12 cellular contexts compared by ENCODE assay signal in genomic region chr13:32125221-32125621, GRCh38.
A peak's percentile ranks its signal among the peaks of the same experiment; 100 is the strongest.
DNase-seq lines count a peak whose midpoint lies in the region; ATAC-seq and TF ChIP-seq lines count a peak whose summit lies in the region.
"Had no signal": no experiment of that assay in that cellular context is flagged by ENCODE, and none has a peak within 500 bp of the region (broad histone marks: within the 10 kb centered on the region; RNA-seq: fewer than 3 reads in every experiment).

No MANE protein-coding gene starts in this region.

- H3K36me3 ChIP-seq in GM23248 (ENCODE audit: low read depth) (no peaks in the 10 kb centered on the region), ascending aorta (no peaks in the 10 kb centered on the region), right atrium auricular region (no peaks in the 10 kb centered on the region), thoracic aorta (no peaks in the 10 kb centered on the region)

- no peak overlapping the region for H3K4me3 Mint-ChIP-seq in glutamatergic neuron (ENCODE audit: unreplicated experiment)
- H3K4me3 Mint-ChIP-seq: CD8-positive, alpha-beta T cell had no signal

- no peaks in the 10 kb centered on the region for H3K9me2 ChIP-seq in GM23248 (ENCODE audit: insufficient read depth)

- no peaks in the 10 kb centered on the region for H3K79me2 ChIP-seq in GM23248 (ENCODE audit: insufficient read depth)
- H3K79me2 ChIP-seq: hepatocyte had no signal

- H3K9me3 ChIP-seq in GM23248 (ENCODE audit: low read depth) = no peaks in the 10 kb centered on the region
- H3K9me3 ChIP-seq in ascending aorta = peaks cover 0 to 7% of the 10 kb centered on the region in 2 donors
- H3K9me3 ChIP-seq in right atrium auricular region = no peaks in the 10 kb centered on the region
- H3K9me3 ChIP-seq in thoracic aorta = peaks cover 4% of the 10 kb centered on the region

- no peaks in the 10 kb centered on the region for H3K27me3 Mint-ChIP-seq in glutamatergic neuron (ENCODE audit: unreplicated experiment)

- H4K20me1 ChIP-seq in GM23248 (ENCODE audit: insufficient read depth) = no peaks in the 10 kb centered on the region

- DNase-seq in GM23248 (peak; percentile 74), ascending aorta (ENCODE audit: low spot score in 2 of 2) (peak in 1 of 2 donors; percentile 79), right atrium auricular region (ENCODE audit: low spot score) (no peak), thoracic aorta (ENCODE audit: low spot score) (no peak), A172 (ENCODE audit: low spot score) (no peak), glutamatergic neuron (no peak), amniotic stem cell (lab: John Stamatoyannopoulos, UW) (no peak)
- no peak for DNase-seq in activated naive CD4-positive, alpha-beta T cell treated with anti-CD3 and anti-CD28 coated beads, Interleukin-2, amount 50 U/mL, for 72 hours (ENCODE audit: low spot score in 2 of 2)
- DNase-seq: activated CD4-positive, alpha-beta T cell treated with anti-CD3 and anti-CD28 coated beads, Interleukin-2, amount 50 U/mL, for 48 hours; CD8-positive, alpha-beta T cell; NCI-H69 had no signal

- H3K4me2 ChIP-seq in GM23248 (ENCODE audit: unreplicated experiment) = no peak overlapping the region
- H3K4me2 ChIP-seq: hepatocyte had no signal

- H3K27ac Mint-ChIP-seq in activated naive CD4-positive, alpha-beta T cell treated with anti-CD3 and anti-CD28 coated beads, Interleukin-2, amount 50 U/mL, for 72 hours = no peak overlapping the region
- H3K27ac Mint-ChIP-seq in glutamatergic neuron (ENCODE audit: unreplicated experiment) = no peak overlapping the region
- H3K27ac Mint-ChIP-seq: CD8-positive, alpha-beta T cell had no signal

- H3K9ac ChIP-seq in GM23248 = no peak overlapping the region

- H3K27me3 ChIP-seq in GM23248 (replicated peaks; ENCODE audit: insufficient read depth) (no peaks in the 10 kb centered on the region), ascending aorta (no peaks in the 10 kb centered on the region), right atrium auricular region (no peaks in the 10 kb centered on the region), thoracic aorta (replicated peaks; ENCODE audit: insufficient read depth) (no peaks in the 10 kb centered on the region)
- H3K27me3 ChIP-seq: hepatocyte had no signal

- intact Hi-C loops in ascending aorta (cut with DNase I) = loop anchor here (10.0 kb wide), 1 partner anchor 1250 kb away; no protein-coding TSS in a partner anchor

- H3K4me3 ChIP-seq in GM23248 (no peak overlapping the region), ascending aorta (no peak overlapping the region), right atrium auricular region (no peak overlapping the region), thoracic aorta (peak overlapping the region; percentile 12)
- H3K4me3 ChIP-seq: hepatocyte had no signal

- H3K4me1 ChIP-seq in GM23248 (ENCODE audit: insufficient read depth) (peaks cover 28% of the 10 kb centered on the region), ascending aorta (peaks cover 3 to 16% of the 10 kb centered on the region in 2 donors), right atrium auricular region (peaks cover 0 to 21% of the 10 kb centered on the region in 2 donors), thoracic aorta (ENCODE audit: control insufficient read depth in 1 of 2, low read depth in 2 of 2) (peaks cover 13 to 26% of the 10 kb centered on the region in 2 donors)

- peaks cover 22% of the 10 kb centered on the region for H3F3A ChIP-seq in GM23248 (ENCODE audit: insufficient read depth)

- no peaks in the 10 kb centered on the region for H3K9me3 Mint-ChIP-seq in activated naive CD4-positive, alpha-beta T cell treated with anti-CD3 and anti-CD28 coated beads, Interleukin-2, amount 50 U/mL, for 72 hours
- H3K9me3 Mint-ChIP-seq in glutamatergic neuron (ENCODE audit: unreplicated experiment) = peaks cover 7% of the 10 kb centered on the region

- TF ChIP-seq CTCF in ascending aorta (IDR thresholded peaks at IDR 0.05) = no peak
- no peak for TF ChIP-seq CTCF in right atrium auricular region (IDR thresholded peaks at IDR 0.05)
- no peak for TF ChIP-seq CTCF in thoracic aorta (IDR thresholded peaks at IDR 0.05)
- TF ChIP-seq CTCF in glutamatergic neuron (IDR thresholded peaks at IDR 0.05; ENCODE audit: partially characterized antibody, unreplicated experiment) = no peak

- peak; percentile 90 for ATAC-seq in thoracic aorta (ENCODE audit: insufficient number of reproducible peaks, low FRiP score, low read depth)
- no peak for ATAC-seq in activated naive CD4-positive, alpha-beta T cell treated with anti-CD3 and anti-CD28 coated beads, Interleukin-2, amount 50 U/mL, for 72 hours
- ATAC-seq: CD8-positive, alpha-beta T cell had no signal

- peak overlapping the region; percentile 58 for H3K27ac ChIP-seq in GM23248
- peak overlapping the region; percentile 85 to 91 for H3K27ac ChIP-seq in ascending aorta
- H3K27ac ChIP-seq in right atrium auricular region = peak overlapping the region; percentile 68 to 87
- H3K27ac ChIP-seq in thoracic aorta = peak overlapping the region; percentile 70 to 88
- H3K27ac ChIP-seq: hepatocyte had no signal

- 67 to 70% methylated on average over 2 of the region's 2 CpGs for WGBS in GM23248 (ENCODE audit: low coverage in 1 of 2, low lambda C conversion rate in 2 of 2, missing lambda C conversion rate in 2 of 2), 2 experiments

- in situ Hi-C loops in GM23248 (cut with MboI) = no loop called here

- H3K4me1 Mint-ChIP-seq in glutamatergic neuron (ENCODE audit: low read depth, unreplicated experiment) = no peaks in the 10 kb centered on the region

- H2AFZ ChIP-seq in GM23248 = no peak overlapping the region
- H2AFZ ChIP-seq: hepatocyte had no signal

- H3K36me3 Mint-ChIP-seq in activated naive CD4-positive, alpha-beta T cell treated with anti-CD3 and anti-CD28 coated beads, Interleukin-2, amount 50 U/mL, for 72 hours = peaks cover 0 to 13% of the 10 kb centered on the region in 2 donors
- peaks cover 28% of the 10 kb centered on the region for H3K36me3 Mint-ChIP-seq in glutamatergic neuron (ENCODE audit: unreplicated experiment)
- H3K36me3 Mint-ChIP-seq: CD8-positive, alpha-beta T cell had no signal
